20 cellular contexts compared by ENCODE assay signal in the genomic region with DNA sequence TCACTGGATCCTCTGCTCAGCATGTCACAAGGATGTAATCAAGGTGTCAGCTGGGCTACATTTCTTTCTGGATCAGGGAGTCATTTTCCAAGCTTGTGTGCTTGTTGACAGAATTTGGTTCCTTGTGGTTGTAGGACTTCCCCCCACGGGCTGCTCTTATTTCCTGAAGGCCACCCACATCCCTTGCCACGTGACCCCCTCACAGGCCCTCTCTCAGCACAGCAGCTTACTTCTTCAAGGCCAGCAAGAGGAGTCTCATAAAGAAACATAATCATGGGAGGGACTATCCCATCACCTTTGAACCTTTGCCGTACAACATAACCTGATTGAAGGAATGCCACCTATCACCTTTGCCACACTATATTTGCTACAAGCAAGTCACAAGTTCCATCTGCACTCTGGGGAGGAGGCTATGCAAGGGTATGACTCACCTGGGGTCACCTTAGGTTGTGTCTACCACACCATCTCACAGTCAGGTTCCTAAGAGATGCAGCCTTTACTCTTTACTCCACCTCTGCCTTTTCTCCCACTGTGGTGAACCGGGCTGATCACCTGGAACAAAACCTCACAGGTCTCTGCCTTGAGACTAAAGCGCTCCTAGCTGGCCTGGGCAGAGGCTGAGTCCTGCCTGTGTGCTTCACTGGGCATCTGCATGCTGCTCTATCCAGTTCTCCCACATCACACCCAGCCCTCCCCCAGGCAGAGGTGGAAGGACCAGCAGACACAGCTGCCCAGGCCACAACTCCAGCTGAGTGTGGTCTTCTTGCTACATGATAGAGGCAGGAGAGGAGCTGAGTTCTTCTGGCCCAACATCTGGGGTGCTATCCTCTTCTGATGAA. TPM values are rescaled to one million over a fixed set of nuclear protein-coding genes. Genes with fewer than 3 reads are reported as not detected.
A peak's percentile ranks its signal among the peaks of the same experiment; 100 is the strongest.
DNase-seq lines count a peak whose midpoint lies in the region; ATAC-seq and TF ChIP-seq lines count a peak whose summit lies in the region.
"Had no signal": no experiment of that assay in that cellular context is flagged by ENCODE, and none has a peak within 500 bp of the region (broad histone marks: within the 10 kb centered on the region; RNA-seq: fewer than 3 reads in every experiment).

No MANE protein-coding gene starts in this region.

- H3K4me1 Mint-ChIP-seq in progenitor cell of endocrine pancreas (ENCODE audit: low read depth) = no peaks in the 10 kb centered on the region
- H3K4me1 Mint-ChIP-seq in stimulated activated memory B cell treated with anti-CD40 and anti-IgM and Interleukin-4, amounts not matched to agents 10 μg/mL and 1 μg/mL and 100 μg/mL, for 72 hours = no peaks in the 10 kb centered on the region
- H3K4me1 Mint-ChIP-seq: naive B cell had no signal

- peak overlapping the region; percentile 29 for H3K27ac Mint-ChIP-seq in progenitor cell of endocrine pancreas
- H3K27ac Mint-ChIP-seq in stimulated activated memory B cell treated with anti-CD40 and anti-IgM and Interleukin-4, amounts not matched to agents 10 μg/mL and 1 μg/mL and 100 μg/mL, for 72 hours = no peak overlapping the region

- H3K4me3 Mint-ChIP-seq in progenitor cell of endocrine pancreas (ENCODE audit: low read depth) = no peak overlapping the region
- no peak overlapping the region for H3K4me3 Mint-ChIP-seq in stimulated activated memory B cell treated with anti-CD40 and anti-IgM and Interleukin-4, amounts not matched to agents 10 μg/mL and 1 μg/mL and 100 μg/mL, for 72 hours
- H3K4me3 Mint-ChIP-seq: naive B cell had no signal

- H3K27ac ChIP-seq in lower lobe of right lung = no peak overlapping the region
- H3K27ac ChIP-seq: KMS-11 had no signal

- no peaks in the 10 kb centered on the region for H3K4me1 ChIP-seq in lower lobe of right lung
- H3K4me1 ChIP-seq: HAP-1, Peyer's patch had no signal

- no peak overlapping the region for H3K4me3 ChIP-seq in lower lobe of right lung
- H3K4me3 ChIP-seq: HAP-1, Peyer's patch had no signal

- no peaks in the 10 kb centered on the region for H3K36me3 ChIP-seq in lower lobe of right lung
- H3K36me3 ChIP-seq: HAP-1, Peyer's patch had no signal

- no peaks in the 10 kb centered on the region for H3K27me3 ChIP-seq in lower lobe of right lung (ENCODE audit: low read depth)
- H3K27me3 ChIP-seq: Peyer's patch had no signal

- ATAC-seq in GM19397 (IDR thresholded peaks at IDR 0.05; ENCODE audit: unreplicated experiment) = no peak
- ATAC-seq in stimulated activated memory B cell treated with anti-CD40 and anti-IgM and Interleukin-4, amounts not matched to agents 10 μg/mL and 1 μg/mL and 100 μg/mL, for 72 hours = no peak
- no peak for ATAC-seq in lower lobe of right lung
- ATAC-seq: left lobe of liver had no signal

- TF ChIP-seq CTCF in progenitor cell of endocrine pancreas (IDR thresholded peaks at IDR 0.05; ENCODE audit: unreplicated experiment) = no peak
- no peak for TF ChIP-seq CTCF in lower lobe of right lung (IDR thresholded peaks at IDR 0.05)

- H3K9me3 Mint-ChIP-seq in progenitor cell of endocrine pancreas (ENCODE audit: low read depth) = peaks cover 7% of the 10 kb centered on the region
- peaks cover 11% of the 10 kb centered on the region for H3K9me3 Mint-ChIP-seq in stimulated activated memory B cell treated with anti-CD40 and anti-IgM and Interleukin-4, amounts not matched to agents 10 μg/mL and 1 μg/mL and 100 μg/mL, for 72 hours

- H3K27me3 Mint-ChIP-seq in progenitor cell of endocrine pancreas = peaks cover 6% of the 10 kb centered on the region
- H3K27me3 Mint-ChIP-seq in stimulated activated memory B cell treated with anti-CD40 and anti-IgM and Interleukin-4, amounts not matched to agents 10 μg/mL and 1 μg/mL and 100 μg/mL, for 72 hours = peaks cover 32% of the 10 kb centered on the region

- H3K9me3 ChIP-seq in lower lobe of right lung = peaks cover 4% of the 10 kb centered on the region
- H3K9me3 ChIP-seq: HAP-1, Peyer's patch had no signal

- intact Hi-C loops in lower lobe of right lung (cut with DNase I) = no loop called here

- no peaks in the 10 kb centered on the region for H3K36me3 Mint-ChIP-seq in progenitor cell of endocrine pancreas (ENCODE audit: insufficient read depth)
- H3K36me3 Mint-ChIP-seq in stimulated activated memory B cell treated with anti-CD40 and anti-IgM and Interleukin-4, amounts not matched to agents 10 μg/mL and 1 μg/mL and 100 μg/mL, for 72 hours = no peaks in the 10 kb centered on the region

- DNase-seq in NK-92 treated with Interleukin-12 subunit alpha and Interleukin-12 subunit beta, amount 100 ng/mL, for 24 hours (lab: John Stamatoyannopoulos, UW) = peak; percentile 44
- DNase-seq in NK-92 (lab: John Stamatoyannopoulos, UW; ENCODE audit: unreplicated experiment) (no peak), Kasumi-1 (lab: John Stamatoyannopoulos, UW) (peak; percentile 43 to 59), progenitor cell of endocrine pancreas (ENCODE audit: low spot score, unreplicated experiment) (no peak), lower lobe of right lung (no peak)
- peak; percentile 17 for DNase-seq in central memory CD4-positive, alpha-beta T cell
- DNase-seq: 8988T; activated CD4-positive, alpha-beta T cell treated with anti-CD3 and anti-CD28 coated beads, Interleukin-2, amount 50 U/mL, for 4 hours; cerebellar nuclear complex; GDM1; naive B cell; NCI-H1694 treated with DMSO at 0.1 percent for 48 hours; NCI-H510A treated with DMSO at 0.1 percent for 48 hours; retina had no signal

RNA-seq across cellular contexts. Expression of gene RAB6B, which starts 13.5 kb away (rescaled TPM):
- total RNA-seq in progenitor cell of endocrine pancreas = 10.5 and 12.9 TPM in 2 replicates
- total RNA-seq in lower lobe of right lung = 5.5 TPM

Comparison
In these comparisons a context has a peak if more than half of its experiments do, and no peak if none do; other contexts are left out.
1. DNase-seq: peak in NK-92 treated with Interleukin-12 subunit alpha and Interleukin-12 subunit beta, amount 100 ng/mL, for 24 hours (single experiment), Kasumi-1 (2 of 2) and central memory CD4-positive, alpha-beta T cell (single experiment); none in NK-92 (single experiment), progenitor cell of endocrine pancreas (single experiment) and lower lobe of right lung (single experiment).